ENCODE assay signal across 23 cellular contexts in the genomic region with DNA sequence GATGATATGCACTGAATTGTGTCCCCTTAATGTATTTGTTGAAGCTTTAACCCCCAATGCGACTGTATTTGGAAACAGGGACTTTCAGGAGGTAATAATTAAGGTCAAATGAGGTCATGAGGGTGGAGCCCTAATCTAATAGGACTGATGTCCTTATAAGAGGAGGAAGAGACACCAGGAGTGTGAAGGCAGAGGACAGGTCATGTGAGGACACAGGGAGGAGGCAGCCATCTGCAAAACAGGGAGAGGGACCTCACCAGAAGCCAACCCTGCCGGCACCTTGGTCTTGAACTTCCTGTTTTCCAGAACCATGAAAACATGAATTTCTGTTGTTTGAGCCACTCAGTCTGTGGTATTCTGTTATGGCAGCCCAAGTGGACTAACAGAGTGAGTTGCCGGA. TPM values are rescaled to one million over a fixed set of nuclear protein-coding genes. Genes with fewer than 3 reads are reported as not detected.
"Had no signal": no experiment of that assay in that cellular context is flagged by ENCODE, and none has a peak within 500 bp of the region (broad histone marks: within the 10 kb centered on the region; RNA-seq: fewer than 3 reads in every experiment).

No MANE protein-coding gene starts in this region.

- H3K4me1 ChIP-seq: adrenal gland, ascending aorta, neural progenitor cell, upper lobe of right lung had no signal

- H3K36me3 ChIP-seq: neural progenitor cell had no signal

- H3K27ac ChIP-seq: adrenal gland, ascending aorta, brain microvascular endothelial cell, neural progenitor cell, thyroid gland, upper lobe of right lung had no signal

- H3K9ac ChIP-seq: neural progenitor cell had no signal

- H3K27me3 ChIP-seq: adrenal gland, ascending aorta, brain microvascular endothelial cell, neural progenitor cell, thyroid gland, upper lobe of right lung had no signal

- DNase-seq: activated CD4-positive, alpha-beta memory T cell treated with anti-CD3 and anti-CD28 coated beads for 36 hours; activated CD4-positive, alpha-beta T cell treated with anti-CD3 and anti-CD28 coated beads for 48 hours; adrenal gland; brain microvascular endothelial cell; caudate nucleus; effector memory CD4-positive, alpha-beta T cell; foreskin melanocyte; naive thymus-derived CD4-positive, alpha-beta T cell; retina; stimulated activated CD4-positive, alpha-beta T cell treated with anti-CD3 and anti-CD28 coated beads, Interleukin-4, amount 100 ng/mL, for 4 hours; stimulated activated naive CD8-positive, alpha-beta T cell treated with anti-CD3 and anti-CD28 coated beads, Interleukin-15, Interleukin-2, amounts not matched to agents 100 U/mL and 50 U/mL, for 24 hours; T-helper 17 cell; thyroid gland; upper lobe of right lung had no signal

- H3K4me3 ChIP-seq: adrenal gland, ascending aorta, lung, neural progenitor cell, thyroid gland, upper lobe of right lung had no signal

- H3K9me3 ChIP-seq: adrenal gland, ascending aorta, thyroid gland, upper lobe of right lung had no signal

- H3K4me2 ChIP-seq: neural progenitor cell had no signal

- H2AFZ ChIP-seq: neural progenitor cell had no signal

- ATAC-seq: esophagus mucosa; left lobe of liver; naive thymus-derived CD4-positive, alpha-beta T cell; stimulated activated naive CD8-positive, alpha-beta T cell treated with anti-CD3 and anti-CD28 coated beads, Interleukin-15, Interleukin-2, amounts not matched to agents 100 U/mL and 50 U/mL, for 24 hours; T-helper 17 cell; upper lobe of right lung had no signal

RNA-seq across cellular contexts. Expression of a gene that starts 55.3 kb away (rescaled TPM):
- total RNA-seq: activated CD4-positive, alpha-beta memory T cell treated with anti-CD3 and anti-CD28 coated beads for 36 hours; ascending aorta; esophagus mucosa; kidney epithelial cell; osteoblast; posterior vena cava; subcutaneous adipose tissue; thyroid gland; upper lobe of right lung had no signal
